ENCODE assay signal across 10 cellular contexts in genomic region chr4:101418055-101418454, GRCh38.
DNase-seq lines count a peak whose midpoint lies in the region; ATAC-seq and TF ChIP-seq lines count a peak whose summit lies in the region.
"Had no signal": no experiment of that assay in that cellular context is flagged by ENCODE, and none has a peak within 500 bp of the region (broad histone marks: within the 10 kb centered on the region; RNA-seq: fewer than 3 reads in every experiment).

No MANE protein-coding gene starts in this region.

- peak; percentile 88 for DNase-seq in Jurkat, Clone E6-1 (ENCODE audit: low read depth, low spot score)
- DNase-seq in activated T-cell treated with anti-CD3 and anti-CD28 coated beads, Interleukin-2, amount 50 U/mL, for 72 hours = peak; percentile 71 to 75
- DNase-seq in stimulated activated CD4-positive, alpha-beta T cell treated with anti-CD3 and anti-CD28 coated beads, TNF-alpha, amount 100 ng/mL, for 24 hours (ENCODE audit: low read depth in 3 of 3) = peak; percentile 13 to 56 (median 21)
- DNase-seq in NCI-H2081 (lab: John Stamatoyannopoulos, UW) (no peak), chondrocyte (ENCODE audit: low spot score) (no peak), MG63 (no peak)

- peak overlapping the region; percentile 41; the same call in 1 of the 2 replicates for H3K4me3 ChIP-seq in BLaER1
- no peak overlapping the region for H3K4me3 ChIP-seq in Jurkat, Clone E6-1 (ENCODE audit: low read length)
- H3K4me3 ChIP-seq in MG63 = no peak overlapping the region

- TF ChIP-seq CTCF in chondrocyte (IDR thresholded peaks at IDR 0.05) = no peak

- no peaks in the 10 kb centered on the region for H3K9me3 Mint-ChIP-seq in activated T-cell treated with anti-CD3 and anti-CD28 coated beads, Interleukin-2, amount 50 U/mL, for 72 hours
- no peaks in the 10 kb centered on the region for H3K9me3 Mint-ChIP-seq in chondrocyte (ENCODE audit: low read depth)

- peaks cover 55% of the 10 kb centered on the region for H3K4me1 Mint-ChIP-seq in activated T-cell treated with anti-CD3 and anti-CD28 coated beads, Interleukin-2, amount 50 U/mL, for 72 hours (ENCODE audit: low read depth)
- H3K4me1 Mint-ChIP-seq in chondrocyte (ENCODE audit: low read depth) = peaks cover 18% of the 10 kb centered on the region

- peak overlapping the region; percentile 33 to 86 for H3K4me3 Mint-ChIP-seq in activated T-cell treated with anti-CD3 and anti-CD28 coated beads, Interleukin-2, amount 50 U/mL, for 72 hours
- no peak overlapping the region for H3K4me3 Mint-ChIP-seq in chondrocyte (ENCODE audit: unreplicated experiment)

- no peaks in the 10 kb centered on the region for H4K20me1 ChIP-seq in BLaER1

- H3K4me1 ChIP-seq in BLaER1 = peaks cover 55% of the 10 kb centered on the region

- 0 out of 2 replicates have a peak, but pooled peaks cover 5% of the 10 kb centered on the region for H3K36me3 ChIP-seq in BLaER1
- H3K36me3 ChIP-seq in MG63 = no peaks in the 10 kb centered on the region
- H3K36me3 ChIP-seq: neutrophil had no signal

- H3K9ac ChIP-seq in BLaER1 = no peak overlapping the region

- H3K9me3 ChIP-seq in BLaER1 (peaks cover 24% of the 10 kb centered on the region), MG63 (no peaks in the 10 kb centered on the region)
- H3K9me3 ChIP-seq: neutrophil had no signal

- peak; percentile 76 for ATAC-seq in GM21367 (IDR thresholded peaks at IDR 0.05; ENCODE audit: unreplicated experiment)
- ATAC-seq in activated T-cell treated with anti-CD3 and anti-CD28 coated beads, Interleukin-2, amount 50 U/mL, for 72 hours (replicated peaks in 1 of 2) = peak; percentile 85 to 90

- H3K27ac ChIP-seq in BLaER1 = peak overlapping the region; percentile 64
- H3K27ac ChIP-seq: C4-2B, neutrophil had no signal

- peak overlapping the region; percentile 88 for H3K27ac Mint-ChIP-seq in activated T-cell treated with anti-CD3 and anti-CD28 coated beads, Interleukin-2, amount 50 U/mL, for 72 hours
- no peak overlapping the region for H3K27ac Mint-ChIP-seq in chondrocyte (ENCODE audit: unreplicated experiment)

- H3K27me3 Mint-ChIP-seq in activated T-cell treated with anti-CD3 and anti-CD28 coated beads, Interleukin-2, amount 50 U/mL, for 72 hours (ENCODE audit: low read depth) = peaks cover 49% of the 10 kb centered on the region
- H3K27me3 Mint-ChIP-seq in chondrocyte (ENCODE audit: low read depth) = no peaks in the 10 kb centered on the region

- H3K27me3 ChIP-seq in BLaER1 = no peaks in the 10 kb centered on the region
- no peaks in the 10 kb centered on the region for H3K27me3 ChIP-seq in MG63
- H3K27me3 ChIP-seq: neutrophil had no signal

- peaks cover 0 to 4% of the 10 kb centered on the region in 2 donors for H3K36me3 Mint-ChIP-seq in activated T-cell treated with anti-CD3 and anti-CD28 coated beads, Interleukin-2, amount 50 U/mL, for 72 hours (ENCODE audit: insufficient read depth in 2 of 2)
- H3K36me3 Mint-ChIP-seq in chondrocyte (ENCODE audit: low read depth) = no peaks in the 10 kb centered on the region

- peak overlapping the region; percentile 80 for H3K4me2 ChIP-seq in BLaER1

Comparison
In these comparisons a context has a peak if more than half of its experiments do, and no peak if none do; other contexts are left out.
1. DNase-seq: peak in Jurkat, Clone E6-1 (single experiment), activated T-cell treated with anti-CD3 and anti-CD28 coated beads, Interleukin-2, amount 50 U/mL, for 72 hours (2 of 2) and stimulated activated CD4-positive, alpha-beta T cell treated with anti-CD3 and anti-CD28 coated beads, TNF-alpha, amount 100 ng/mL, for 24 hours (3 of 3); none in NCI-H2081 (0 of 2), chondrocyte (single experiment) and MG63 (single experiment).